ENCODE assay signal across 22 cellular contexts in genomic region chr1:98351506-98352038, GRCh38.
"Had no signal": no experiment of that assay in that cellular context is flagged by ENCODE, and none has a peak within 500 bp of the region (broad histone marks: within the 10 kb centered on the region; RNA-seq: fewer than 3 reads in every experiment).

No MANE protein-coding gene starts in this region.

- H3K27me3 Mint-ChIP-seq: activated CD4-positive, alpha-beta T cell treated with anti-CD3 and anti-CD28 coated beads for 36 hours had no signal

- H3K36me3 ChIP-seq: left ventricle myocardium inferior, right lobe of liver, transverse colon had no signal

- H3K36me3 Mint-ChIP-seq: activated CD8-positive, alpha-beta memory T cell treated with anti-CD3 and anti-CD28 coated beads, Interleukin-2, amount 10 ng/mL, durations not matched to agents 7 days and 5 days; activated naive CD4-positive, alpha-beta T cell treated with anti-CD3 and anti-CD28 coated beads, Interleukin-2, amount 50 U/mL, for 72 hours had no signal

- H3K9me3 Mint-ChIP-seq: activated naive CD4-positive, alpha-beta T cell treated with anti-CD3 and anti-CD28 coated beads, Interleukin-2, amount 50 U/mL, for 72 hours; T-helper 2 cell treated with Interferon-gamma antibody and Interleukin-4, amounts not matched to agents 5 μg/mL and 100 μg/mL, for 36 hours had no signal

- H3K27ac Mint-ChIP-seq: activated CD4-positive, alpha-beta T cell treated with anti-CD3 and anti-CD28 coated beads for 36 hours; activated CD8-positive, alpha-beta memory T cell treated with anti-CD3 and anti-CD28 coated beads, Interleukin-2, amount 10 ng/mL, durations not matched to agents 7 days and 5 days; activated CD8-positive, alpha-beta T cell treated with anti-CD3 and anti-CD28 coated beads, Interleukin-2, amount 10 ng/mL, durations not matched to agents 7 days and 5 days; activated naive CD4-positive, alpha-beta T cell treated with anti-CD3 and anti-CD28 coated beads, Interleukin-2, amount 50 U/mL, for 72 hours; activated T-cell treated with anti-CD3 and anti-CD28 coated beads, Interleukin-2, amount 50 U/mL, for 72 hours; nephron; T-helper 2 cell treated with Interferon-gamma antibody and Interleukin-4, amounts not matched to agents 5 μg/mL and 100 μg/mL, for 36 hours had no signal

- H3K27ac ChIP-seq: left ventricle myocardium inferior, right lobe of liver, testis, transverse colon had no signal

- FAIRE-seq: colon, endometrium had no signal

- H3K4me3 Mint-ChIP-seq: activated CD4-positive, alpha-beta T cell treated with anti-CD3 and anti-CD28 coated beads for 36 hours; activated CD8-positive, alpha-beta memory T cell treated with anti-CD3 and anti-CD28 coated beads, Interleukin-2, amount 10 ng/mL, durations not matched to agents 7 days and 5 days; activated CD8-positive, alpha-beta T cell treated with anti-CD3 and anti-CD28 coated beads, Interleukin-2, amount 10 ng/mL, durations not matched to agents 7 days and 5 days; activated T-cell treated with anti-CD3 and anti-CD28 coated beads, Interleukin-2, amount 50 U/mL, for 72 hours; nephron; T-helper 2 cell treated with Interferon-gamma antibody and Interleukin-4, amounts not matched to agents 5 μg/mL and 100 μg/mL, for 36 hours had no signal

- H3K4me1 ChIP-seq: left ventricle myocardium inferior, right lobe of liver, testis, transverse colon had no signal

- H3K4me3 ChIP-seq: left ventricle myocardium inferior, lung, right lobe of liver, testis, transverse colon had no signal

- H3K27me3 ChIP-seq: right lobe of liver, testis, transverse colon had no signal

- DNase-seq: activated CD4-positive, alpha-beta T cell treated with anti-CD3 and anti-CD28 coated beads for 36 hours; activated CD4-positive, CD25-positive, alpha-beta regulatory T cell; activated CD8-positive, alpha-beta memory T cell treated with anti-CD3 and anti-CD28 coated beads, Interleukin-2, amount 10 ng/mL, durations not matched to agents 7 days and 5 days; activated CD8-positive, alpha-beta T cell treated with anti-CD3 and anti-CD28 coated beads, Interleukin-2, amount 10 ng/mL, durations not matched to agents 7 days and 5 days; activated naive CD4-positive, alpha-beta T cell; activated T-cell treated with anti-CD3 and anti-CD28 coated beads for 4 hours; activated T-cell treated with anti-CD3 and anti-CD28 coated beads, Interleukin-2, amount 50 U/mL, for 72 hours; effector CD8-positive, alpha-beta T cell; erythroblast; left ventricle myocardium inferior; right lobe of liver; stimulated activated CD4-positive, alpha-beta T cell treated with anti-CD3 and anti-CD28 coated beads, Interleukin-2, amount 100 ng/mL, for 48 hours; stimulated activated naive CD8-positive, alpha-beta T cell treated with anti-CD3 and anti-CD28 coated beads, Interleukin-15, Interleukin-2, amounts not matched to agents 100 U/mL and 50 U/mL, for 24 hours; T-helper 1 cell; testis; transverse colon had no signal

- H3K9me3 ChIP-seq: left ventricle myocardium inferior, right lobe of liver, testis, transverse colon had no signal

- ATAC-seq: activated CD4-positive, alpha-beta T cell treated with anti-CD3 and anti-CD28 coated beads for 36 hours; activated CD8-positive, alpha-beta memory T cell treated with anti-CD3 and anti-CD28 coated beads, Interleukin-2, amount 10 ng/mL, durations not matched to agents 7 days and 5 days; activated CD8-positive, alpha-beta T cell treated with anti-CD3 and anti-CD28 coated beads, Interleukin-2, amount 10 ng/mL, durations not matched to agents 7 days and 5 days; activated naive CD4-positive, alpha-beta T cell treated with anti-CD3 and anti-CD28 coated beads, Interleukin-2, amount 50 U/mL, for 72 hours; activated T-cell treated with anti-CD3 and anti-CD28 coated beads, Interleukin-2, amount 50 U/mL, for 72 hours; right lobe of liver; stimulated activated naive CD8-positive, alpha-beta T cell treated with anti-CD3 and anti-CD28 coated beads, Interleukin-15, Interleukin-2, amounts not matched to agents 100 U/mL and 50 U/mL, for 24 hours had no signal
